Comparison of ENCODE assay signal across 12 cellular contexts in genomic region chr6:34383651-34384304, GRCh38. TPM values are rescaled to one million over a fixed set of nuclear protein-coding genes. Genes with fewer than 3 reads are reported as not detected.
A peak's percentile ranks its signal among the peaks of the same experiment; 100 is the strongest.
DNase-seq lines count a peak whose midpoint lies in the region; ATAC-seq and TF ChIP-seq lines count a peak whose summit lies in the region.
"Had no signal": no experiment of that assay in that cellular context is flagged by ENCODE, and none has a peak within 500 bp of the region (broad histone marks: within the 10 kb centered on the region; RNA-seq: fewer than 3 reads in every experiment).

No MANE protein-coding gene starts in this region.

- no peak overlapping the region for H3K4me3 ChIP-seq in left lung
- no peak overlapping the region for H3K4me3 ChIP-seq in thymus (ENCODE audit: low read length)

- H3K27me3 Mint-ChIP-seq in HFFc6 (ENCODE audit: insufficient read depth) (no peaks in the 10 kb centered on the region; the same call in 1 of the 2 replicates), chondrocyte (ENCODE audit: low read depth) (no peaks in the 10 kb centered on the region)
- H3K27me3 Mint-ChIP-seq: central memory CD8-positive, alpha-beta T cell; naive thymus-derived CD4-positive, alpha-beta T cell had no signal

- TF ChIP-seq CTCF in HFFc6 (IDR thresholded peaks at IDR 0.05) (no peak), chondrocyte (IDR thresholded peaks at IDR 0.05) (no peak), left lung (IDR thresholded peaks at IDR 0.05) (no peak)

- H3K9me3 ChIP-seq in left lung (no peaks in the 10 kb centered on the region), thymus (ENCODE audit: control insufficient read depth) (no peaks in the 10 kb centered on the region)

- H3K4me3 Mint-ChIP-seq in HFFc6 (peak overlapping the region; percentile 6; the same call in 1 of the 2 replicates), chondrocyte (ENCODE audit: unreplicated experiment) (no peak overlapping the region)
- H3K4me3 Mint-ChIP-seq: activated T-cell treated with anti-CD3 and anti-CD28 coated beads, Interleukin-2, amount 50 U/mL, for 72 hours; central memory CD8-positive, alpha-beta T cell; naive thymus-derived CD4-positive, alpha-beta T cell had no signal

- H3K36me3 ChIP-seq in left lung = no peaks in the 10 kb centered on the region
- no peaks in the 10 kb centered on the region for H3K36me3 ChIP-seq in thymus (ENCODE audit: control insufficient read depth, insufficient read depth)

- H3K27ac Mint-ChIP-seq in HFFc6 (peak overlapping the region; percentile 77), chondrocyte (ENCODE audit: unreplicated experiment) (peak overlapping the region; percentile 86)
- H3K27ac Mint-ChIP-seq: activated T-cell treated with anti-CD3 and anti-CD28 coated beads, Interleukin-2, amount 50 U/mL, for 72 hours had no signal

- H3K27me3 ChIP-seq in left lung = no peaks in the 10 kb centered on the region
- no peaks in the 10 kb centered on the region for H3K27me3 ChIP-seq in thymus (ENCODE audit: control insufficient read depth, insufficient read depth)

- H3K4me1 Mint-ChIP-seq in HFFc6 (ENCODE audit: low read depth) = peaks cover 48% of the 10 kb centered on the region
- peaks cover 36% of the 10 kb centered on the region for H3K4me1 Mint-ChIP-seq in chondrocyte (ENCODE audit: low read depth)

- H3K36me3 Mint-ChIP-seq in HFFc6 (ENCODE audit: low read depth) (peaks cover 9% of the 10 kb centered on the region; the same call in 1 of the 2 replicates), chondrocyte (ENCODE audit: low read depth) (no peaks in the 10 kb centered on the region)

- ATAC-seq in left lung = no peak
- ATAC-seq in GM21723 (IDR thresholded peaks at IDR 0.05; ENCODE audit: unreplicated experiment) = no peak
- ATAC-seq: activated T-cell treated with anti-CD3 and anti-CD28 coated beads, Interleukin-2, amount 50 U/mL, for 72 hours; naive thymus-derived CD4-positive, alpha-beta T cell had no signal

- DNase-seq in HFFc6 (no peak), chondrocyte (ENCODE audit: low spot score) (no peak), left lung (no peak), HPDE6-E6E7 (ENCODE audit: extremely low spot score) (no peak)
- no peak for DNase-seq in activated CD4-positive, alpha-beta T cell treated with anti-CD3 and anti-CD28 coated beads, Interleukin-2, amount 50 U/mL, for 48 hours
- DNase-seq: activated T-cell treated with anti-CD3 and anti-CD28 coated beads, Interleukin-2, amount 50 U/mL, for 72 hours; DMS79 treated with DMSO at 0.1 percent for 48 hours; naive thymus-derived CD4-positive, alpha-beta T cell; stimulated activated naive CD4-positive, alpha-beta T cell had no signal

- intact Hi-C loops in left lung (cut with DNase I) = no loop called here

- H3K27ac ChIP-seq in left lung (peak overlapping the region; percentile 11 to 62), thymus (ENCODE audit: low read depth) (peak overlapping the region; percentile 3)

- H3K4me1 ChIP-seq in left lung (peaks cover 0 to 72% of the 10 kb centered on the region in 2 donors), thymus (ENCODE audit: control insufficient read depth, insufficient read depth, low read length) (no peaks in the 10 kb centered on the region)

- WGBS in thymus = 95% methylated on average over 5 of the region's 5 CpGs

- no peaks in the 10 kb centered on the region for H3K9me3 Mint-ChIP-seq in HFFc6
- no peaks in the 10 kb centered on the region for H3K9me3 Mint-ChIP-seq in chondrocyte (ENCODE audit: low read depth)
- H3K9me3 Mint-ChIP-seq: activated T-cell treated with anti-CD3 and anti-CD28 coated beads, Interleukin-2, amount 50 U/mL, for 72 hours; central memory CD8-positive, alpha-beta T cell; naive thymus-derived CD4-positive, alpha-beta T cell had no signal

RNA-seq across cellular contexts. Expression of gene NUDT3, which starts 8.7 kb away (rescaled TPM):
- 10 to 100 TPM; 11.3 to 18.9 (median 16.6) TPM for total RNA-seq in HFFc6 (2021; fragmentation: NEBNext Ultra II Directional; extraction: Animal tissue kit (Norgen Biotek cat#: 25700))
- total RNA-seq in chondrocyte = 21.6 to 25.9 TPM (median 22.0 TPM) in 3 replicates
- 10 to 100 TPM; 21.1 to 27.9 TPM for total RNA-seq in left lung
- 9.7 TPM for polyA plus RNA-seq in thymus

RNA-seq across cellular contexts. Expression of gene RPS10, which starts 42.1 kb away (rescaled TPM):
- total RNA-seq in HFFc6 (2021; fragmentation: NEBNext Ultra II Directional; extraction: Animal tissue kit (Norgen Biotek cat#: 25700)) = 1,000 to 10,000 TPM; 1,585 to 1,769 (median 1,649) TPM
- total RNA-seq in chondrocyte (751 to 941 TPM (median 771 TPM) in 3 replicates), left lung (1,000 to 10,000 TPM; 1,031 to 1,089 TPM)
- polyA plus RNA-seq in thymus = 2,778 TPM
